ENCODE assay signal across 15 cellular contexts in genomic region chr12:76250256-76250655, GRCh38.
"Had no signal": no experiment of that assay in that cellular context is flagged by ENCODE, and none has a peak within 500 bp of the region (broad histone marks: within the 10 kb centered on the region; RNA-seq: fewer than 3 reads in every experiment).

No MANE protein-coding gene starts in this region.

- H3K9me3 ChIP-seq: breast epithelium, esophagus squamous epithelium, heart right ventricle, left ventricle myocardium inferior, testis had no signal

- H3K36me3 Mint-ChIP-seq: activated naive CD8-positive, alpha-beta T cell had no signal

- H3K36me3 ChIP-seq: breast epithelium, esophagus squamous epithelium, heart right ventricle, left ventricle myocardium inferior had no signal

- H3K4me3 Mint-ChIP-seq: activated naive CD8-positive, alpha-beta T cell; activated T-cell treated with anti-CD3 and anti-CD28 coated beads, Interleukin-2, amount 50 U/mL, for 4 hours; nephron progenitor cell; stimulated activated naive CD8-positive, alpha-beta T cell treated with anti-CD3 and anti-CD28 coated beads, Interleukin-15, amount 100 ng/mL, for 72 hours; T-helper 2 cell treated with Interferon-gamma antibody and Interleukin-4, amounts not matched to agents 5 μg/mL and 100 μg/mL, for 36 hours had no signal

- H3K9me3 Mint-ChIP-seq: activated T-cell treated with anti-CD3 and anti-CD28 coated beads, Interleukin-2, amount 50 U/mL, for 4 hours; nephron progenitor cell; stimulated activated naive CD8-positive, alpha-beta T cell treated with anti-CD3 and anti-CD28 coated beads, Interleukin-15, amount 100 ng/mL, for 72 hours; T-helper 2 cell treated with Interferon-gamma antibody and Interleukin-4, amounts not matched to agents 5 μg/mL and 100 μg/mL, for 36 hours had no signal

- ATAC-seq: foreskin keratinocyte; heart right ventricle; stimulated activated naive CD8-positive, alpha-beta T cell treated with anti-CD3 and anti-CD28 coated beads, Interleukin-15, amount 100 ng/mL, for 72 hours had no signal

- H3K4me3 ChIP-seq: breast epithelium, esophagus squamous epithelium, heart right ventricle, left ventricle myocardium inferior, testis had no signal

- H3K27ac Mint-ChIP-seq: activated naive CD8-positive, alpha-beta T cell; nephron progenitor cell; stimulated activated naive CD8-positive, alpha-beta T cell treated with anti-CD3 and anti-CD28 coated beads, Interleukin-15, amount 100 ng/mL, for 72 hours; T-helper 2 cell treated with Interferon-gamma antibody and Interleukin-4, amounts not matched to agents 5 μg/mL and 100 μg/mL, for 36 hours had no signal

- H3K27ac ChIP-seq: breast epithelium, esophagus squamous epithelium, foreskin keratinocyte, heart right ventricle, left ventricle myocardium inferior, testis had no signal

- DNase-seq: activated CD4-positive, alpha-beta T cell treated with anti-CD3 and anti-CD28 coated beads, Interleukin-2, amount 50 U/mL, for 48 hours; activated CD4-positive, CD25-positive, alpha-beta regulatory T cell treated with anti-CD3 and anti-CD28 coated beads, Interleukin-2, amount 50 U/mL, for 72 hours; activated gamma-delta T cell; activated T-cell treated with anti-CD3 and anti-CD28 coated beads, Interleukin-2, amount 50 U/mL, for 4 hours; esophagus squamous epithelium; foreskin keratinocyte; heart right ventricle; left ventricle myocardium inferior; nephron progenitor cell; stimulated activated CD4-positive, alpha-beta T cell treated with anti-CD3 and anti-CD28 coated beads, Interleukin-2, amount 100 ng/mL, for 48 hours; stimulated activated naive CD8-positive, alpha-beta T cell treated with anti-CD3 and anti-CD28 coated beads, Interleukin-15, amount 100 ng/mL, for 72 hours; testis had no signal

- H3K27me3 ChIP-seq: breast epithelium, esophagus squamous epithelium, foreskin keratinocyte, testis had no signal

- H3K4me1 ChIP-seq: breast epithelium, foreskin keratinocyte, left ventricle myocardium inferior, testis had no signal
